In genomic region chr7:8425223-8425622, GRCh38 we compare ENCODE assay signal across 11 cellular contexts. TPM values are rescaled to one million over a fixed set of nuclear protein-coding genes. Genes with fewer than 3 reads are reported as not detected.
"Had no signal": no experiment of that assay in that cellular context is flagged by ENCODE, and none has a peak within 500 bp of the region (broad histone marks: within the 10 kb centered on the region; RNA-seq: fewer than 3 reads in every experiment).

No MANE protein-coding gene starts in this region.

- H3K4me2 ChIP-seq: GM23338 had no signal

- H3K27ac ChIP-seq: GM23248 had no signal

- FAIRE-seq: H1, H54 had no signal

- H3K4me1 ChIP-seq: HAP-1 had no signal

- H3K4me3 ChIP-seq: GM23248, GM23338, HAP-1 had no signal

- H2AFZ ChIP-seq: GM23248, GM23338 had no signal

- H3K9me3 ChIP-seq: HAP-1 had no signal

- H3K9ac ChIP-seq: GM23248 had no signal

- DNase-seq: GM23248, GOT3, H7, H9, HCEC 1CT, HFFc6 had no signal

- ATAC-seq: GM23338, HCT116 had no signal

- H3K36me3 ChIP-seq: HAP-1 had no signal

RNA-seq across cellular contexts. Expression of gene NXPH1, which starts 8.2 kb away (rescaled TPM):
- total RNA-seq: GM23248, HFFc6 had no signal
- polyA plus RNA-seq: GM23248 had no signal
